ENCODE assay signal across 1 cellular context in the genomic region with DNA sequence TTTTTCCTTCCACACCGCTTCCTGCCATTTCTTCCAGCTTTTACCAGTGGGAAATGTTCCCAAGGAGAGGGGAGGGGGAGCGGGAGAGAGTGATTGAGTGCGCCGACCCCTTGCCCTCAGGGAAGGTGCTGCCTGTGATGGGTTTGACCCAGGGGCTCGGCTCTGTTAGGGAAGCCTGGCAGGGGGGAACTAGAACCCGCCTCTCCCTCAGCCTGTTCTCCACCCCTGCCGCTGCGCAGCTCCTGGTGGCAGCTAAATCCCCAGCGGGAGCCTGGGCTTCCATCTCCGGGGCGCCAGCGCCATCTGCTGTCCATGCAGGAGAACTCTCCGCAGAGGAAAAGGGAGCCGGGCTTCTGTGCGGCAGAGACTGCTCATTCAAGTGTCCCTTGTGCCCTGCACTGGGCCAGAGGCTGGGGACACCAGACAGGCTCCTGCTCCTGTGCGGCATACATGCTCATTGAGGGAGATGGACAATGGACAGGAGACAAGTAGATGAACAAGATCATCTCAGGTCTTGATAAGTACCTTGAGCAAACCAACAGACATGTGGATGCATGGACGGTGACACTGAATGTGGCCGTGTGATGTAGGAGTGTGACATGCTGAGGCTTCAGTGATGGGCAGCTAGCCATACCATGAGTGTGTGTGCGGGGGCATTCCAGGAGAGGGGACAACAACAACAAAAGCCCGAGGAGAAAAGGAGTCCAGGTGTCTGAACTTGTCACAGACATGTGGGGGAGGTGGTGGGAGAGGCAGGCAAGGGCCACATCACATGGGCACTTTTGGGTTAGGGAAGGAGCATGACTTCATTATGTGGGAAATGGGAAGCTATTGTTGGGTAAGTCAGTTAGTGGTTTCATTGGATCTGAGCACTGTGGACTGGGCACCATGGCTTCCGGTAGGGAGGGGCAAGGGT.
TF ChIP-seq lines count a peak whose summit lies in the region.

No MANE protein-coding gene starts in this region.

TF ChIP-seq in HepG2, 621 proteins besides CTCF, POLR2A, EP300 and RAD21 (continued from another document and continues in another):
- TF ChIP-seq, protein P1, sequence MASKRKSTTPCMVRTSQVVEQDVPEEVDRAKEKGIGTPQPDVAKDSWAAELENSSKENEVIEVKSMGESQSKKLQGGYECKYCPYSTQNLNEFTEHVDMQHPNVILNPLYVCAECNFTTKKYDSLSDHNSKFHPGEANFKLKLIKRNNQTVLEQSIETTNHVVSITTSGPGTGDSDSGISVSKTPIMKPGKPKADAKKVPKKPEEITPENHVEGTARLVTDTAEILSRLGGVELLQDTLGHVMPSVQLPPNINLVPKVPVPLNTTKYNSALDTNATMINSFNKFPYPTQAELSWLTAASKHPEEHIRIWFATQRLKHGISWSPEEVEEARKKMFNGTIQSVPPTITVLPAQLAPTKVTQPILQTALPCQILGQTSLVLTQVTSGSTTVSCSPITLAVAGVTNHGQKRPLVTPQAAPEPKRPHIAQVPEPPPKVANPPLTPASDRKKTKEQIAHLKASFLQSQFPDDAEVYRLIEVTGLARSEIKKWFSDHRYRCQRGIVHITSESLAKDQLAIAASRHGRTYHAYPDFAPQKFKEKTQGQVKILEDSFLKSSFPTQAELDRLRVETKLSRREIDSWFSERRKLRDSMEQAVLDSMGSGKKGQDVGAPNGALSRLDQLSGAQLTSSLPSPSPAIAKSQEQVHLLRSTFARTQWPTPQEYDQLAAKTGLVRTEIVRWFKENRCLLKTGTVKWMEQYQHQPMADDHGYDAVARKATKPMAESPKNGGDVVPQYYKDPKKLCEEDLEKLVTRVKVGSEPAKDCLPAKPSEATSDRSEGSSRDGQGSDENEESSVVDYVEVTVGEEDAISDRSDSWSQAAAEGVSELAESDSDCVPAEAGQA (IDR thresholded peaks at IDR 0.05; ENCODE audit: low read depth): no peak
- TF ChIP-seq, protein P1 (CRISPR knock-in tag; IDR thresholded peaks at IDR 0.05; ENCODE audit: borderline replicate concordance): no peak
- no peak for TF ChIP-seq RBM22 (optimal IDR thresholded peaks at IDR 0.05; ENCODE audit: low read length)
- TF ChIP-seq HMG20B (CRISPR knock-in tag; conservative IDR thresholded peaks at IDR 0.05): no peak
- TF ChIP-seq ARNTL (CRISPR knock-in tag; IDR thresholded peaks at IDR 0.05): no peak
- 0 out of 2 replicates have a peak, but pooled peaks have one; percentile 62 for TF ChIP-seq MIER3 (CRISPR knock-in tag; IDR thresholded peaks at IDR 0.05; ENCODE audit: borderline replicate concordance)
- TF ChIP-seq ZNF550 (CRISPR knock-in tag; IDR thresholded peaks at IDR 0.05; ENCODE audit: borderline replicate concordance): 0 out of 2 replicates have a peak, but pooled peaks have one; percentile 74
- TF ChIP-seq KLF15 (CRISPR knock-in tag; IDR thresholded peaks at IDR 0.05; ENCODE audit: borderline replicate concordance): no peak
- TF ChIP-seq TP53 (CRISPR knock-in tag; conservative IDR thresholded peaks at IDR 0.05): no peak
- TF ChIP-seq HNRNPUL1 (IDR thresholded peaks at IDR 0.05; ENCODE audit: low read depth, low read length): no peak
- TF ChIP-seq FOXA3 (CRISPR knock-in tag; IDR thresholded peaks at IDR 0.05): no peak
- peak; percentile 54 for TF ChIP-seq HNRNPLL (IDR thresholded peaks at IDR 0.05; ENCODE audit: low read depth, low read length, poor library complexity, severe bottlenecking)
- no peak for TF ChIP-seq ZNF224 (CRISPR knock-in tag; IDR thresholded peaks at IDR 0.05)
- TF ChIP-seq ATRX (CRISPR knock-in tag; IDR thresholded peaks at IDR 0.05; ENCODE audit: borderline replicate concordance): no peak
- no peak for TF ChIP-seq ZFP62 (CRISPR knock-in tag; IDR thresholded peaks at IDR 0.05)
- TF ChIP-seq, protein P2, sequence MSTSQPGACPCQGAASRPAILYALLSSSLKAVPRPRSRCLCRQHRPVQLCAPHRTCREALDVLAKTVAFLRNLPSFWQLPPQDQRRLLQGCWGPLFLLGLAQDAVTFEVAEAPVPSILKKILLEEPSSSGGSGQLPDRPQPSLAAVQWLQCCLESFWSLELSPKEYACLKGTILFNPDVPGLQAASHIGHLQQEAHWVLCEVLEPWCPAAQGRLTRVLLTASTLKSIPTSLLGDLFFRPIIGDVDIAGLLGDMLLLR (CRISPR knock-in tag; IDR thresholded peaks at IDR 0.05): no peak
- 0 out of 2 replicates have a peak, but pooled peaks have one; percentile 52 for TF ChIP-seq SAFB2 (CRISPR knock-in tag; IDR thresholded peaks at IDR 0.05; ENCODE audit: borderline replicate concordance, low read depth)
- TF ChIP-seq, protein P3, sequence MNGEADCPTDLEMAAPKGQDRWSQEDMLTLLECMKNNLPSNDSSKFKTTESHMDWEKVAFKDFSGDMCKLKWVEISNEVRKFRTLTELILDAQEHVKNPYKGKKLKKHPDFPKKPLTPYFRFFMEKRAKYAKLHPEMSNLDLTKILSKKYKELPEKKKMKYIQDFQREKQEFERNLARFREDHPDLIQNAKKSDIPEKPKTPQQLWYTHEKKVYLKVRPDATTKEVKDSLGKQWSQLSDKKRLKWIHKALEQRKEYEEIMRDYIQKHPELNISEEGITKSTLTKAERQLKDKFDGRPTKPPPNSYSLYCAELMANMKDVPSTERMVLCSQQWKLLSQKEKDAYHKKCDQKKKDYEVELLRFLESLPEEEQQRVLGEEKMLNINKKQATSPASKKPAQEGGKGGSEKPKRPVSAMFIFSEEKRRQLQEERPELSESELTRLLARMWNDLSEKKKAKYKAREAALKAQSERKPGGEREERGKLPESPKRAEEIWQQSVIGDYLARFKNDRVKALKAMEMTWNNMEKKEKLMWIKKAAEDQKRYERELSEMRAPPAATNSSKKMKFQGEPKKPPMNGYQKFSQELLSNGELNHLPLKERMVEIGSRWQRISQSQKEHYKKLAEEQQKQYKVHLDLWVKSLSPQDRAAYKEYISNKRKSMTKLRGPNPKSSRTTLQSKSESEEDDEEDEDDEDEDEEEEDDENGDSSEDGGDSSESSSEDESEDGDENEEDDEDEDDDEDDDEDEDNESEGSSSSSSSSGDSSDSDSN (CRISPR knock-in tag; IDR thresholded peaks at IDR 0.05): no peak; the same call in 1 of the 2 replicates
- no peak for TF ChIP-seq ZNF260 (CRISPR knock-in tag; IDR thresholded peaks at IDR 0.05; ENCODE audit: borderline replicate concordance, low read depth)
- TF ChIP-seq MAZ (IDR thresholded peaks at IDR 0.05; ENCODE audit: borderline replicate concordance, low read depth, low read length): peak; percentile 34; the same call in 1 of the 2 replicates
- TF ChIP-seq MAZ (CRISPR knock-in tag; IDR thresholded peaks at IDR 0.05; ENCODE audit: low read depth): peak; percentile 69; the same call in 1 of the 2 replicates
- peak; percentile 86; the same call in 1 of the 2 replicates for TF ChIP-seq NFKB2 (CRISPR knock-in tag; IDR thresholded peaks at IDR 0.05; ENCODE audit: borderline replicate concordance)
- TF ChIP-seq, protein P4, sequence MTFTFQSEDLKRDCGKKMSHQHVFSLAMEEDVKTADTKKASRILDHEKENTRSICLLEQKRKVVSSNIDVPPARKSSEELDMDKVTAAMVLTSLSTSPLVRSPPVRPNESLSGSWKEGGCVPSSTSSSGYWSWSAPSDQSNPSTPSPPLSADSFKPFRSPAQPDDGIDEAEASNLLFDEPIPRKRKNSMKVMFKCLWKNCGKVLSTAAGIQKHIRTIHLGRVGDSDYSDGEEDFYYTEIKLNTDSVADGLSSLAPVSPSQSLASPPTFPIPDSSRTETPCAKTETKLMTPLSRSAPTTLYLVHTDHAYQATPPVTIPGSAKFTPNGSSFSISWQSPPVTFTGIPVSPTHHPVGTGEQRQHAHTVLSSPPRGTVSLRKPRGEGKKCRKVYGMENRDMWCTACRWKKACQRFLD (CRISPR knock-in tag; IDR thresholded peaks at IDR 0.05; ENCODE audit: borderline replicate concordance): no peak
- no peak for TF ChIP-seq ZNF552 (CRISPR knock-in tag; IDR thresholded peaks at IDR 0.05; ENCODE audit: borderline replicate concordance)
- TF ChIP-seq, protein P5, sequence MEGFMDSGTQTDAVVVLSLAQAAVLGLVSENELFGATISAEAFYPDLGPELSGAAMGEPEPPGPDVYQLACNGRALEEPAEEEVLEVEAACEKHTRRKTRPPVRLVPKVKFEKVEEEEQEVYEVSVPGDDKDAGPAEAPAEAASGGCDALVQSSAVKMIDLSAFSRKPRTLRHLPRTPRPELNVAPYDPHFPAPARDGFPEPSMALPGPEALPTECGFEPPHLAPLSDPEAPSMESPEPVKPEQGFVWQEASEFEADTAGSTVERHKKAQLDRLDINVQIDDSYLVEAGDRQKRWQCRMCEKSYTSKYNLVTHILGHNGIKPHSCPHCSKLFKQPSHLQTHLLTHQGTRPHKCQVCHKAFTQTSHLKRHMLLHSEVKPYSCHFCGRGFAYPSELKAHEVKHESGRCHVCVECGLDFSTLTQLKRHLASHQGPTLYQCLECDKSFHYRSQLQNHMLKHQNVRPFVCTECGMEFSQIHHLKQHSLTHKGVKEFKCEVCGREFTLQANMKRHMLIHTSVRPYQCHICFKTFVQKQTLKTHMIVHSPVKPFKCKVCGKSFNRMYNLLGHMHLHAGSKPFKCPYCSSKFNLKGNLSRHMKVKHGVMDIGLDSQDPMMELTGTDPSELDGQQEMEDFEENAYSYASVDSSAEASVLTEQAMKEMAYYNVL (CRISPR knock-in tag; IDR thresholded peaks at IDR 0.05; ENCODE audit: borderline replicate concordance): no peak
- TF ChIP-seq NCOR1 (IDR thresholded peaks at IDR 0.05; ENCODE audit: borderline replicate concordance, low read length): no peak
- TF ChIP-seq, protein P6, sequence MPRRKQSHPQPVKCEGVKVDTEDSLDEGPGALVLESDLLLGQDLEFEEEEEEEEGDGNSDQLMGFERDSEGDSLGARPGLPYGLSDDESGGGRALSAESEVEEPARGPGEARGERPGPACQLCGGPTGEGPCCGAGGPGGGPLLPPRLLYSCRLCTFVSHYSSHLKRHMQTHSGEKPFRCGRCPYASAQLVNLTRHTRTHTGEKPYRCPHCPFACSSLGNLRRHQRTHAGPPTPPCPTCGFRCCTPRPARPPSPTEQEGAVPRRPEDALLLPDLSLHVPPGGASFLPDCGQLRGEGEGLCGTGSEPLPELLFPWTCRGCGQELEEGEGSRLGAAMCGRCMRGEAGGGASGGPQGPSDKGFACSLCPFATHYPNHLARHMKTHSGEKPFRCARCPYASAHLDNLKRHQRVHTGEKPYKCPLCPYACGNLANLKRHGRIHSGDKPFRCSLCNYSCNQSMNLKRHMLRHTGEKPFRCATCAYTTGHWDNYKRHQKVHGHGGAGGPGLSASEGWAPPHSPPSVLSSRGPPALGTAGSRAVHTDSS (CRISPR knock-in tag; conservative IDR thresholded peaks at IDR 0.05): no peak
- no peak; the same call in 1 of the 2 replicates for TF ChIP-seq ZNF747 (CRISPR knock-in tag; IDR thresholded peaks at IDR 0.05; ENCODE audit: borderline replicate concordance)
- TF ChIP-seq ZNF709 (CRISPR knock-in tag; IDR thresholded peaks at IDR 0.05): no peak; the same call in 1 of the 2 replicates
- peak; percentile 25; the same call in 1 of the 2 replicates for TF ChIP-seq RFXAP (CRISPR knock-in tag; IDR thresholded peaks at IDR 0.05; ENCODE audit: borderline replicate concordance)
- no peak for TF ChIP-seq ATF1 (CRISPR knock-in tag; IDR thresholded peaks at IDR 0.05)
- TF ChIP-seq EED (CRISPR knock-in tag; IDR thresholded peaks at IDR 0.05): peak; percentile 88
- no peak for TF ChIP-seq ZNF678 (CRISPR knock-in tag; IDR thresholded peaks at IDR 0.05)
- peak; percentile 63; the same call in 1 of the 2 replicates for TF ChIP-seq RELA (CRISPR knock-in tag; IDR thresholded peaks at IDR 0.05)
- TF ChIP-seq SMAD9 (CRISPR knock-in tag; IDR thresholded peaks at IDR 0.05): no peak
- no peak for TF ChIP-seq ZMYM2 (CRISPR knock-in tag; IDR thresholded peaks at IDR 0.05)
- no peak for TF ChIP-seq SP2 (CRISPR knock-in tag; IDR thresholded peaks at IDR 0.05)
- no peak for TF ChIP-seq TBX3 (IDR thresholded peaks at IDR 0.05; ENCODE audit: borderline replicate concordance)
- TF ChIP-seq, protein P7, sequence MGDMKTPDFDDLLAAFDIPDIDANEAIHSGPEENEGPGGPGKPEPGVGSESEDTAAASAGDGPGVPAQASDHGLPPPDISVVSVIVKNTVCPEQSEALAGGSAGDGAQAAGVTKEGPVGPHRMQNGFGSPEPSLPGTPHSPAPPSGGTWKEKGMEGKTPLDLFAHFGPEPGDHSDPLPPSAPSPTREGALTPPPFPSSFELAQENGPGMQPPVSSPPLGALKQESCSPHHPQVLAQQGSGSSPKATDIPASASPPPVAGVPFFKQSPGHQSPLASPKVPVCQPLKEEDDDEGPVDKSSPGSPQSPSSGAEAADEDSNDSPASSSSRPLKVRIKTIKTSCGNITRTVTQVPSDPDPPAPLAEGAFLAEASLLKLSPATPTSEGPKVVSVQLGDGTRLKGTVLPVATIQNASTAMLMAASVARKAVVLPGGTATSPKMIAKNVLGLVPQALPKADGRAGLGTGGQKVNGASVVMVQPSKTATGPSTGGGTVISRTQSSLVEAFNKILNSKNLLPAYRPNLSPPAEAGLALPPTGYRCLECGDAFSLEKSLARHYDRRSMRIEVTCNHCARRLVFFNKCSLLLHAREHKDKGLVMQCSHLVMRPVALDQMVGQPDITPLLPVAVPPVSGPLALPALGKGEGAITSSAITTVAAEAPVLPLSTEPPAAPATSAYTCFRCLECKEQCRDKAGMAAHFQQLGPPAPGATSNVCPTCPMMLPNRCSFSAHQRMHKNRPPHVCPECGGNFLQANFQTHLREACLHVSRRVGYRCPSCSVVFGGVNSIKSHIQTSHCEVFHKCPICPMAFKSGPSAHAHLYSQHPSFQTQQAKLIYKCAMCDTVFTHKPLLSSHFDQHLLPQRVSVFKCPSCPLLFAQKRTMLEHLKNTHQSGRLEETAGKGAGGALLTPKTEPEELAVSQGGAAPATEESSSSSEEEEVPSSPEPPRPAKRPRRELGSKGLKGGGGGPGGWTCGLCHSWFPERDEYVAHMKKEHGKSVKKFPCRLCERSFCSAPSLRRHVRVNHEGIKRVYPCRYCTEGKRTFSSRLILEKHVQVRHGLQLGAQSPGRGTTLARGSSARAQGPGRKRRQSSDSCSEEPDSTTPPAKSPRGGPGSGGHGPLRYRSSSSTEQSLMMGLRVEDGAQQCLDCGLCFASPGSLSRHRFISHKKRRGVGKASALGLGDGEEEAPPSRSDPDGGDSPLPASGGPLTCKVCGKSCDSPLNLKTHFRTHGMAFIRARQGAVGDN (CRISPR knock-in tag; IDR thresholded peaks at IDR 0.05): peak; percentile 62
